Comparison of ENCODE assay signal across 24 cellular contexts in genomic region chr9:34224349-34224748, GRCh38. TPM values are rescaled to one million over a fixed set of nuclear protein-coding genes. Genes with fewer than 3 reads are reported as not detected.
A peak's percentile ranks its signal among the peaks of the same experiment; 100 is the strongest.
DNase-seq lines count a peak whose midpoint lies in the region; ATAC-seq and TF ChIP-seq lines count a peak whose summit lies in the region.
"Had no signal": no experiment of that assay in that cellular context is flagged by ENCODE, and none has a peak within 500 bp of the region (broad histone marks: within the 10 kb centered on the region; RNA-seq: fewer than 3 reads in every experiment).

No MANE protein-coding gene starts in this region.

- H3K9me3 ChIP-seq in cardiac muscle cell (ENCODE audit: low read depth) (no peaks in the 10 kb centered on the region), heart left ventricle (no peaks in the 10 kb centered on the region), neural progenitor cell (ENCODE audit: low read depth) (no peaks in the 10 kb centered on the region)
- H3K9me3 ChIP-seq: SK-N-SH had no signal

- intact Hi-C loops in heart left ventricle (cut with DNase I): no loop called here
- intact Hi-C loops in activated CD8-positive, alpha-beta T cell treated with anti-CD3 and anti-CD28 coated beads for 36 hours (cut with micrococcal nuclease): no loop called here

- POLR2A ChIA-PET in activated CD8-positive, alpha-beta T cell treated with anti-CD3 and anti-CD28 coated beads for 36 hours (lab: Charles Lee): interaction anchor here (1.2 kb wide), 1 partner anchor 46 kb away, joined by 4 read pairs; the partner anchor contains the start of gene UBAP1

- no peak overlapping the region for H2AFZ ChIP-seq in neural progenitor cell (replicated peaks)

- TF ChIP-seq CTCF in cardiac muscle cell (IDR thresholded peaks at IDR 0.05; ENCODE audit: low read depth, low read length) (no peak), heart left ventricle (IDR thresholded peaks at IDR 0.05) (no peak), chondrocyte (IDR thresholded peaks at IDR 0.05) (no peak), neural progenitor cell (IDR thresholded peaks at IDR 0.05) (no peak)
- no peak for TF ChIP-seq CTCF in activated CD8-positive, alpha-beta T cell treated with anti-CD3 and anti-CD28 coated beads for 36 hours (IDR thresholded peaks at IDR 0.05)

- TF ChIP-seq POLR2A in heart left ventricle (IDR thresholded peaks at IDR 0.05): no peak

- CTCF ChIA-PET in activated CD8-positive, alpha-beta T cell treated with anti-CD3 and anti-CD28 coated beads for 36 hours (lab: Charles Lee): no interaction called here

- H3K27ac ChIP-seq in cardiac muscle cell: peak overlapping the region; percentile 9
- H3K27ac ChIP-seq in heart left ventricle: no peak overlapping the region
- H3K27ac ChIP-seq in neural progenitor cell: no peak overlapping the region

- H3F3A ChIP-seq in neural progenitor cell (ENCODE audit: low read depth): no peaks in the 10 kb centered on the region

- peaks cover 11% of the 10 kb centered on the region for H3K4me1 ChIP-seq in cardiac muscle cell (ENCODE audit: low read depth)
- H3K4me1 ChIP-seq in heart left ventricle: peaks cover 0 to 29% (median 7%) of the 10 kb centered on the region in 12 donors
- no peaks in the 10 kb centered on the region for H3K4me1 ChIP-seq in neural progenitor cell

- H3K9me3 Mint-ChIP-seq in chondrocyte (ENCODE audit: low read depth) (no peaks in the 10 kb centered on the region), neural progenitor cell (no peaks in the 10 kb centered on the region)
- no peaks in the 10 kb centered on the region for H3K9me3 Mint-ChIP-seq in activated CD8-positive, alpha-beta T cell treated with anti-CD3 and anti-CD28 coated beads for 36 hours
- H3K9me3 Mint-ChIP-seq: CD4-positive, alpha-beta T cell; IgD-negative memory B cell had no signal

- H3K36me3 Mint-ChIP-seq in chondrocyte (ENCODE audit: low read depth) (no peaks in the 10 kb centered on the region), neural progenitor cell (peaks cover 5% of the 10 kb centered on the region)
- H3K36me3 Mint-ChIP-seq in activated CD8-positive, alpha-beta T cell treated with anti-CD3 and anti-CD28 coated beads for 36 hours (ENCODE audit: low read depth): no peaks in the 10 kb centered on the region
- H3K36me3 Mint-ChIP-seq: IgD-negative memory B cell had no signal

- H3K27ac Mint-ChIP-seq in chondrocyte (ENCODE audit: unreplicated experiment) (peak overlapping the region; percentile 81), neural progenitor cell (peak overlapping the region; percentile 12)
- H3K27ac Mint-ChIP-seq in activated CD8-positive, alpha-beta T cell treated with anti-CD3 and anti-CD28 coated beads for 36 hours: no peak overlapping the region
- H3K27ac Mint-ChIP-seq: B cell; CD4-positive, alpha-beta T cell; IgD-negative memory B cell had no signal

- H3K27me3 Mint-ChIP-seq in chondrocyte (ENCODE audit: low read depth): no peaks in the 10 kb centered on the region
- no peaks in the 10 kb centered on the region for H3K27me3 Mint-ChIP-seq in neural progenitor cell (ENCODE audit: insufficient read depth, low read depth)
- no peaks in the 10 kb centered on the region for H3K27me3 Mint-ChIP-seq in activated CD8-positive, alpha-beta T cell treated with anti-CD3 and anti-CD28 coated beads for 36 hours
- H3K27me3 Mint-ChIP-seq: B cell; CD4-positive, alpha-beta T cell; IgD-negative memory B cell had no signal

- ATAC-seq in heart left ventricle: no peak
- ATAC-seq in activated CD8-positive, alpha-beta T cell treated with anti-CD3 and anti-CD28 coated beads for 36 hours: no peak
- ATAC-seq: GM12878, HCT116, Panc1 had no signal

- no peak overlapping the region for H3K9ac ChIP-seq in neural progenitor cell
- H3K9ac ChIP-seq: SK-N-SH had no signal

- H3K4me3 ChIP-seq in cardiac muscle cell: no peak overlapping the region
- H3K4me3 ChIP-seq in heart left ventricle: no peak overlapping the region
- no peak overlapping the region for H3K4me3 ChIP-seq in neural progenitor cell
- H3K4me3 ChIP-seq: GM12878 had no signal

- 91 to 96% (median 93%) methylated on average over 12 of the region's 12 CpGs for WGBS in heart left ventricle, 4 donors

- H3K79me2 ChIP-seq in neural progenitor cell (ENCODE audit: low read depth): peaks cover 13% of the 10 kb centered on the region

- no peak overlapping the region for H3K4me2 ChIP-seq in neural progenitor cell
- H3K4me2 ChIP-seq: SK-N-SH had no signal

- H4K20me1 ChIP-seq in neural progenitor cell (ENCODE audit: low read depth): no peaks in the 10 kb centered on the region

- H3K4me3 Mint-ChIP-seq in chondrocyte (ENCODE audit: unreplicated experiment) (no peak overlapping the region), neural progenitor cell (no peak overlapping the region)
- H3K4me3 Mint-ChIP-seq in activated CD8-positive, alpha-beta T cell treated with anti-CD3 and anti-CD28 coated beads for 36 hours: no peak overlapping the region
- H3K4me3 Mint-ChIP-seq: B cell; CD4-positive, alpha-beta T cell; IgD-negative memory B cell had no signal

- H3K36me3 ChIP-seq in cardiac muscle cell: no peaks in the 10 kb centered on the region
- peaks cover 0 to 30% (median 6%) of the 10 kb centered on the region in 9 donors for H3K36me3 ChIP-seq in heart left ventricle
- no peaks in the 10 kb centered on the region for H3K36me3 ChIP-seq in neural progenitor cell

- no peak for DNase-seq in cardiac muscle cell (ENCODE audit: low read depth in 1 of 2, low spot score in 1 of 2)
- DNase-seq in heart left ventricle: no peak
- DNase-seq in chondrocyte (ENCODE audit: low spot score): no peak
- DNase-seq in neural progenitor cell (ENCODE audit: low spot score): no peak
- DNase-seq in activated CD8-positive, alpha-beta T cell treated with anti-CD3 and anti-CD28 coated beads for 36 hours: no peak
- no peak for DNase-seq in activated CD8-positive, alpha-beta memory T cell treated with anti-CD3 and anti-CD28 coated beads for 24 hours
- DNase-seq in DMS 273 (lab: John Stamatoyannopoulos, UW; ENCODE audit: unreplicated experiment): no peak
- DNase-seq: CD4-positive, alpha-beta T cell; COR-L47; DMS 273 treated with DMSO at 0.1 percent for 48 hours; DMS79 treated with DMSO at 0.1 percent for 48 hours; MV-4-11; NCI-H1105 treated with DMSO at 0.1 percent for 48 hours; NCI-H2029 treated with DMSO at 0.1 percent for 48 hours; NCI-H226; NCI-H510A treated with DMSO at 0.1 percent for 48 hours; NCI-H774; SIG-M5; SK-N-SH had no signal

- H3K4me1 Mint-ChIP-seq in chondrocyte (ENCODE audit: low read depth) (peaks cover 40% of the 10 kb centered on the region), neural progenitor cell (no peaks in the 10 kb centered on the region)
- peaks cover 11% of the 10 kb centered on the region for H3K4me1 Mint-ChIP-seq in activated CD8-positive, alpha-beta T cell treated with anti-CD3 and anti-CD28 coated beads for 36 hours (ENCODE audit: low read depth)
- H3K4me1 Mint-ChIP-seq: B cell had no signal

- H3K27me3 ChIP-seq in cardiac muscle cell (no peaks in the 10 kb centered on the region), heart left ventricle (no peaks in the 10 kb centered on the region), neural progenitor cell (no peaks in the 10 kb centered on the region)

RNA-seq across cellular contexts. Expression of gene UBAP1, which starts 45.5 kb away (rescaled TPM):
- total RNA-seq in cardiac muscle cell: 23.5 and 28.6 TPM in 2 replicates
- 52.3 and 60.0 TPM in 2 replicates for polyA plus RNA-seq in cardiac muscle cell
- 10 to 100 TPM; 35.1 to 55.6 (median 43.1) TPM for total RNA-seq in heart left ventricle
- 10 to 100 TPM; 18.7 to 66.1 TPM for polyA plus RNA-seq in heart left ventricle
- total RNA-seq in chondrocyte: 29.3 to 35.9 TPM (median 33.3 TPM) in 3 replicates
- total RNA-seq in neural progenitor cell (ENCODE audit: low replicate concordance): 21.7 and 24.0 TPM in 2 replicates
- total RNA-seq in activated CD8-positive, alpha-beta T cell treated with anti-CD3 and anti-CD28 coated beads for 36 hours: 10 to 100 TPM; 28.2 to 29.8 TPM
